31 cellular contexts compared by ENCODE assay signal in genomic region chr4:108216510-108216909, GRCh38. TPM values are rescaled to one million over a fixed set of nuclear protein-coding genes. Genes with fewer than 3 reads are reported as not detected.
"Had no signal": no experiment of that assay in that cellular context is flagged by ENCODE, and none has a peak within 500 bp of the region (broad histone marks: within the 10 kb centered on the region; RNA-seq: fewer than 3 reads in every experiment).

No MANE protein-coding gene starts in this region.

- H3K27ac ChIP-seq: neural progenitor cell, ovary, parathyroid adenoma, prostate gland, right lobe of liver, sigmoid colon, spleen, suprapubic skin, testis, tibial artery, transverse colon, upper lobe of right lung, uterus had no signal

- DNase-seq: naive thymus-derived CD4-positive, alpha-beta T cell; natural killer cell; occipital lobe; ovary; posterior cingulate gyrus; right cardiac atrium; right lobe of liver; sigmoid colon; spleen; stimulated activated CD4-positive, alpha-beta T cell treated with anti-CD3 and anti-CD28 coated beads, Interleukin-12 subunit alpha, Interleukin-12 subunit beta, amount 100 ng/mL, for 4 hours; stimulated activated CD4-positive, alpha-beta T cell treated with anti-CD3 and anti-CD28 coated beads, Interleukin-1b, Interleukin-23, amount 100 ng/mL, for 48 hours; stimulated activated CD4-positive, alpha-beta T cell treated with anti-CD3 and anti-CD28 coated beads, Interleukin-4, amount 100 ng/mL, for 1 hour; stimulated activated CD4-positive, alpha-beta T cell treated with anti-CD3 and anti-CD28 coated beads, Interleukin-4, amount 100 ng/mL, for 4 hours; stimulated activated CD8-positive, alpha-beta memory T cell treated with anti-CD3 and anti-CD28 coated beads, Interleukin-4, amount 100 ng/mL, for 48 hours; stimulated activated naive CD4-positive, alpha-beta T cell; stimulated activated naive CD8-positive, alpha-beta T cell treated with anti-CD3 and anti-CD28 coated beads, Interleukin-15, Interleukin-2, amounts not matched to agents 100 U/mL and 50 U/mL, for 24 hours; substantia nigra; testis; tibial artery; transverse colon; upper lobe of right lung; uterus had no signal

- H3K4me3 ChIP-seq: neural progenitor cell, ovary, prostate gland, right lobe of liver, sigmoid colon, smooth muscle cell, spleen, suprapubic skin, testis, tibial artery, transverse colon, upper lobe of right lung, uterus had no signal

- H3K4me2 ChIP-seq: neural progenitor cell, smooth muscle cell had no signal

- ATAC-seq: naive thymus-derived CD4-positive, alpha-beta T cell; natural killer cell; right cardiac atrium; right lobe of liver; stimulated activated memory B cell treated with anti-CD40 and anti-IgM and Interleukin-4, amounts not matched to agents 10 μg/mL and 1 μg/mL and 100 μg/mL, for 72 hours; stimulated activated naive CD8-positive, alpha-beta T cell treated with anti-CD3 and anti-CD28 coated beads, Interleukin-15, Interleukin-2, amounts not matched to agents 100 U/mL and 50 U/mL, for 24 hours; upper lobe of right lung had no signal

- H3K79me2 ChIP-seq: parathyroid adenoma had no signal

- H3K9me3 Mint-ChIP-seq: nephron, type B pancreatic cell had no signal

- H3K36me3 ChIP-seq: neural progenitor cell, ovary, prostate gland, right lobe of liver, sigmoid colon, spleen, suprapubic skin, tibial artery, transverse colon, upper lobe of right lung, uterus had no signal

- H3K9ac ChIP-seq: neural progenitor cell, parathyroid adenoma had no signal

- H3K9me3 ChIP-seq: ovary, prostate gland, right lobe of liver, sigmoid colon, spleen, suprapubic skin, testis, tibial artery, transverse colon, upper lobe of right lung, uterus had no signal

- H3K4me1 Mint-ChIP-seq: natural killer cell; stimulated activated memory B cell treated with anti-CD40 and anti-IgM and Interleukin-4, amounts not matched to agents 10 μg/mL and 1 μg/mL and 100 μg/mL, for 72 hours had no signal

- H3K27me3 Mint-ChIP-seq: naive thymus-derived CD4-positive, alpha-beta T cell; stimulated activated memory B cell treated with anti-CD40 and anti-IgM and Interleukin-4, amounts not matched to agents 10 μg/mL and 1 μg/mL and 100 μg/mL, for 72 hours had no signal

- H3K27ac Mint-ChIP-seq: natural killer cell; nephron; neural progenitor cell; stimulated activated memory B cell treated with anti-CD40 and anti-IgM and Interleukin-4, amounts not matched to agents 10 μg/mL and 1 μg/mL and 100 μg/mL, for 72 hours; type B pancreatic cell had no signal

- H3K36me3 Mint-ChIP-seq: natural killer cell; neural progenitor cell; stimulated activated memory B cell treated with anti-CD40 and anti-IgM and Interleukin-4, amounts not matched to agents 10 μg/mL and 1 μg/mL and 100 μg/mL, for 72 hours; type B pancreatic cell had no signal

- H2AFZ ChIP-seq: neural progenitor cell, parathyroid adenoma had no signal

- H3K27me3 ChIP-seq: neural progenitor cell, ovary, right lobe of liver, sigmoid colon, spleen, suprapubic skin, testis, tibial artery, transverse colon, upper lobe of right lung, uterus had no signal

- H3K4me3 Mint-ChIP-seq: naive thymus-derived CD4-positive, alpha-beta T cell; natural killer cell; nephron; neural progenitor cell; stimulated activated memory B cell treated with anti-CD40 and anti-IgM and Interleukin-4, amounts not matched to agents 10 μg/mL and 1 μg/mL and 100 μg/mL, for 72 hours; type B pancreatic cell had no signal

- H3K4me1 ChIP-seq: parathyroid adenoma, prostate gland, right lobe of liver, sigmoid colon, spleen, suprapubic skin, testis, tibial artery, transverse colon, upper lobe of right lung, uterus had no signal

RNA-seq across cellular contexts. Expression of gene LEF1, which starts 47.8 kb away (rescaled TPM):
- total RNA-seq: pulmonary artery endothelial cell had no signal
